In the genomic region with DNA sequence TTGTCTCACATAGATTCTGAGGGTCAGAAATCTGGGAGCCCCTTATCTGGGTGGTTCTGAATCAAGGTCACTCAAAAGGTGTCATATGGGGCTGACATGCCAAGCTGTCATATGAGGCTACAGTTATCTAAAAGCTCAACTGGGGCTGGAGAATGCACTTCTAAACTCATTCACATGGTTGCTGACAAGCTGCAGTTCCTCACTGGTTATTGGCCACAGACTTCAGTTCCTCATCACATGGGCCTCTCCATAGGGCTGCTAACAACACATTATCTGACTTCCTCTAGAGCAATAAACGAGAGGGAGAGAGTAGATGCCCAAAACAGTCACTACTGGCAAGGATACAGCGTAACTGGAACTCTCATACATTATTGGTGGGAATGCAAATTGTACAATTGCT, we compare ENCODE assay signal across 1 cellular context.
TF ChIP-seq lines count a peak whose summit lies in the region.

No MANE protein-coding gene starts in this region.

TF ChIP-seq in H1, 55 proteins besides CTCF, POLR2A, EP300 and RAD21:
- TF ChIP-seq EGR1 (IDR thresholded peaks at IDR 0.05; ENCODE audit: borderline replicate concordance, low read depth, low read length), result no peak
- TF ChIP-seq, protein P1, sequence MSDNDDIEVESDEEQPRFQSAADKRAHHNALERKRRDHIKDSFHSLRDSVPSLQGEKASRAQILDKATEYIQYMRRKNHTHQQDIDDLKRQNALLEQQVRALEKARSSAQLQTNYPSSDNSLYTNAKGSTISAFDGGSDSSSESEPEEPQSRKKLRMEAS (IDR thresholded peaks at IDR 0.05), result no peak
- TF ChIP-seq SRF (IDR thresholded peaks at IDR 0.05; ENCODE audit: low read depth, low read length), result no peak
- TF ChIP-seq NRF1 (IDR thresholded peaks at IDR 0.05; ENCODE audit: low read depth, low read length), result no peak
- no peak for TF ChIP-seq CEBPB (IDR thresholded peaks at IDR 0.05; ENCODE audit: low read depth, low read length)
- TF ChIP-seq GABPA (IDR thresholded peaks at IDR 0.05; ENCODE audit: borderline replicate concordance, insufficient read depth, low read length), result no peak
- no peak for TF ChIP-seq JUND (IDR thresholded peaks at IDR 0.05; ENCODE audit: low read length)
- TF ChIP-seq SIRT6 (IDR thresholded peaks at IDR 0.05; ENCODE audit: low read length), result no peak
- no peak for TF ChIP-seq PHF8 (conservative IDR thresholded peaks at IDR 0.05; ENCODE audit: low read depth, low read length)
